Comparison of ENCODE assay signal across 8 cellular contexts in the genomic region with DNA sequence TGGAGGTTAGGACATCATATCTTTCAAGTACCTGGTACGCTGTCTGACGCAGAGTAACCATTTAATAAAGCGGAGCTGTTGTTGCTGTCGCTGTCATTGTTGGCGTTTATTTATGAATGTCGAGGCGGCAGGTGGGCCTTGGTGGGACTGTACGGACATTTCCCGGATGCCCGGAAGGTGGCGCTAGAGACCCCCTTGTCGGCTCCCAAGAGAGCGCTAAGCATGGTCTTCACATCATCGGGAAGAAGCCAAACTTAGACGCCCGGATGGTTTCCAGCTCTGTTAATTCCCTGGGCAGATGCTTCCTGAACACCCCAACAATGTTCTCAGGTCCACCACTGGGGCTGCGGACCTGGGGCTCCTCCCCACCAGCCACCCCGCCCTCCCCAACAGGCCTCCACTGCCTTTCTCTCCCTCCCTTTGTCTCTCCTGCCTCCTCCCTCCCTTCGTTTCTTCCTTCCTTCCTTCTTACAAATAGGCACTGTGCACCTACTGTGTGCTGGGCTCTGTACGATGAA. TPM values are rescaled to one million over a fixed set of nuclear protein-coding genes. Genes with fewer than 3 reads are reported as not detected.
A peak's percentile ranks its signal among the peaks of the same experiment; 100 is the strongest.
DNase-seq lines count a peak whose midpoint lies in the region; ATAC-seq and TF ChIP-seq lines count a peak whose summit lies in the region.

No MANE protein-coding gene starts in this region.

- peak; percentile 88 for TF ChIP-seq CTCF in HFF-Myc (IDR thresholded peaks at IDR 0.05; ENCODE audit: low read depth, low read length, missing control alignments)
- TF ChIP-seq CTCF in lung (IDR thresholded peaks at IDR 0.05; ENCODE audit: control extremely low read depth, extremely low read depth): peak; percentile 90

- WGBS in lung, 2 donors: 5 to 6% methylated on average over 20 of the region's 20 CpGs

- no peaks in the 10 kb centered on the region for H3K9me3 ChIP-seq in lung (ENCODE audit: control insufficient read depth in 2 of 2, insufficient read depth in 1 of 2, low read length in 1 of 2)

- peak overlapping the region in 1 of 2 donors; percentile 88 for H3K27ac ChIP-seq in lung (ENCODE audit: low read depth in 1 of 2, low read length in 1 of 2)

- H3K27me3 ChIP-seq in lung (ENCODE audit: control insufficient read depth, insufficient read depth): no peaks in the 10 kb centered on the region

- H3K36me3 Mint-ChIP-seq in activated CD4-positive, alpha-beta memory T cell treated with anti-CD3 and anti-CD28 coated beads, Interleukin-2, amount 10 ng/mL, durations not matched to agents 7 days and 5 days (ENCODE audit: low read depth): no peaks in the 10 kb centered on the region

- H3K36me3 ChIP-seq in lung (ENCODE audit: control insufficient read depth in 2 of 2, insufficient read depth in 2 of 2, low read length in 2 of 2): no peaks in the 10 kb centered on the region

- ATAC-seq in lung (ENCODE audit: insufficient read depth, low FRiP score) (peak; percentile 68), GM21717 (IDR thresholded peaks at IDR 0.05; ENCODE audit: unreplicated experiment) (no peak)

- POLR2A ChIA-PET in activated CD4-positive, alpha-beta memory T cell treated with anti-CD3 and anti-CD28 coated beads, Interleukin-2, amount 10 ng/mL, durations not matched to agents 7 days and 5 days (lab: Charles Lee): interaction anchor here (1.7 kb wide), 1 partner anchor 215 kb away, joined by 5 read pairs; no protein-coding TSS in a partner anchor

- peak; percentile 69 for DNase-seq in COLO668 (lab: John Stamatoyannopoulos, UW; ENCODE audit: unreplicated experiment)
- peak; percentile 61 for DNase-seq in HFF-Myc (ENCODE audit: extremely low read depth, low read depth)
- peak; percentile 18 for DNase-seq in NCI-H510A (lab: John Stamatoyannopoulos, UW)
- peak; percentile 79 for DNase-seq in activated CD4-positive, alpha-beta memory T cell treated with anti-CD3 and anti-CD28 coated beads, Interleukin-2, amount 10 ng/mL, durations not matched to agents 7 days and 5 days
- DNase-seq in ecto neural progenitor cell (ENCODE audit: low spot score): peak; percentile 87
- DNase-seq in lung (ENCODE audit: low spot score): peak; percentile 86
- DNase-seq in stimulated activated CD4-positive, alpha-beta T cell treated with anti-CD3 and anti-CD28 coated beads, TNF-alpha, amount 100 ng/mL, for 48 hours (ENCODE audit: low read depth in 3 of 3): peak; percentile 54 to 74 (median 74)

- H3K27ac Mint-ChIP-seq in activated CD4-positive, alpha-beta memory T cell treated with anti-CD3 and anti-CD28 coated beads, Interleukin-2, amount 10 ng/mL, durations not matched to agents 7 days and 5 days: no peak overlapping the region

- no peaks in the 10 kb centered on the region for H3K9me3 Mint-ChIP-seq in activated CD4-positive, alpha-beta memory T cell treated with anti-CD3 and anti-CD28 coated beads, Interleukin-2, amount 10 ng/mL, durations not matched to agents 7 days and 5 days

- peaks cover 11% of the 10 kb centered on the region for H3K27me3 Mint-ChIP-seq in activated CD4-positive, alpha-beta memory T cell treated with anti-CD3 and anti-CD28 coated beads, Interleukin-2, amount 10 ng/mL, durations not matched to agents 7 days and 5 days

- H3K4me3 Mint-ChIP-seq in activated CD4-positive, alpha-beta memory T cell treated with anti-CD3 and anti-CD28 coated beads, Interleukin-2, amount 10 ng/mL, durations not matched to agents 7 days and 5 days: no peak overlapping the region

- H3K4me3 ChIP-seq in HFF-Myc (replicated peaks; ENCODE audit: low read depth, low read length) (no peak overlapping the region), lung (no peak overlapping the region)

- peaks cover 10% of the 10 kb centered on the region for H3K4me1 Mint-ChIP-seq in activated CD4-positive, alpha-beta memory T cell treated with anti-CD3 and anti-CD28 coated beads, Interleukin-2, amount 10 ng/mL, durations not matched to agents 7 days and 5 days

- CTCF ChIA-PET in activated CD4-positive, alpha-beta memory T cell treated with anti-CD3 and anti-CD28 coated beads, Interleukin-2, amount 10 ng/mL, durations not matched to agents 7 days and 5 days (lab: Charles Lee): interaction anchor here (0.6 to 2.0 kb wide), 14 partner anchors 13 to 250 kb away, joined by 3 to 44 read pairs (median 3); a partner anchor contains a TSS

- H3K4me1 ChIP-seq in lung (ENCODE audit: control insufficient read depth in 2 of 2, insufficient read depth in 2 of 2, low read length in 2 of 2): peaks cover 0 to 29% of the 10 kb centered on the region in 2 donors

RNA-seq across cellular contexts. Expression of a gene that starts 54.1 kb away (rescaled TPM):
- total RNA-seq in activated CD4-positive, alpha-beta memory T cell treated with anti-CD3 and anti-CD28 coated beads, Interleukin-2, amount 10 ng/mL, durations not matched to agents 7 days and 5 days: 10 to 100 TPM; 17.0 to 18.8 TPM
- total RNA-seq in lung: 100 to 1,000 TPM; 310 to 377 TPM
- 1,000 to 10,000 TPM in 1 of 2 donors, 100 to 1,000 TPM in 1; 138 to 1,153 TPM for polyA plus RNA-seq in lung

Comparison
In these comparisons a context has a peak if more than half of its experiments do, and no peak if none do; other contexts are left out.
1. DNase-seq: peak in every context shown above with its lines; median percentile 87 in ecto neural progenitor cell; 86 in lung; 79 in activated CD4-positive, alpha-beta memory T cell treated with anti-CD3 and anti-CD28 coated beads, Interleukin-2, amount 10 ng/mL, durations not matched to agents 7 days and 5 days; 74 in stimulated activated CD4-positive, alpha-beta T cell treated with anti-CD3 and anti-CD28 coated beads, TNF-alpha, amount 100 ng/mL, for 48 hours; 69 in COLO668; 61 in HFF-Myc; 18 in NCI-H510A.
2. RNA of a gene that starts 54.1 kb away (total RNA-seq): 310 to 377 TPM in lung; 17.0 to 18.8 TPM in activated CD4-positive, alpha-beta memory T cell treated with anti-CD3 and anti-CD28 coated beads, Interleukin-2, amount 10 ng/mL, durations not matched to agents 7 days and 5 days; every median in the first group is over 10 times any median in the second.